ENCODE assay signal across 17 cellular contexts in the genomic region with DNA sequence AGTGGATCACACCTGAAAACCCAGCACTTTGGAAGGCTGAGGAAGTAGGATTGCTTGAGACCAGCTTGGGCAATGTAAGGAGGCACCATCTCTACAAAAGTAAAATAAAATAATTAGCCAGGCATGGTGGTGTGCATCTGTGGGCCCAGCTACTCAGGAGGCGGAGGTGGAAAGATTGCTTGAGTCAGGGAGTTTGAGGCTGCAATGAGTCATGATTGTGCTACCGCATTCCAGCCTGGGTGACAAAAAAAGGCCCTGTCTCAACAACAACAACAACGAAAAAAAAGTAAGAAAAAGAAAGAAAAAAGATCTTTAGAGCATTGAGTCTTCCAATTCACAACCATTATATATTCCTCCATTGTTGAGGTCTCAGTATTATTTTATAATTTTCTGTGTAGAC.
DNase-seq lines count a peak whose midpoint lies in the region; ATAC-seq and TF ChIP-seq lines count a peak whose summit lies in the region.
"Had no signal": no experiment of that assay in that cellular context is flagged by ENCODE, and none has a peak within 500 bp of the region (broad histone marks: within the 10 kb centered on the region; RNA-seq: fewer than 3 reads in every experiment).

No MANE protein-coding gene starts in this region.

- H3K4me2 ChIP-seq in smooth muscle cell = peak overlapping the region; percentile 37

- ATAC-seq in activated T-helper 17 cell treated with anti-CD3 and anti-CD28 coated beads, Interleukin-2, amount 50 U/mL, for 72 hours (replicated peaks) = peak; percentile 58
- no peak for ATAC-seq in SK-N-SH treated with all-trans-retinoic acid at 6 μM for 48 hours
- ATAC-seq: activated CD8-positive, alpha-beta memory T cell treated with anti-CD3 and anti-CD28 coated beads, Interleukin-2, amount 10 ng/mL, durations not matched to agents 7 days and 5 days; GM12878; psoas muscle; WTC11 had no signal

- no peaks in the 10 kb centered on the region for H3K27me3 ChIP-seq in smooth muscle cell (ENCODE audit: low read depth)
- H3K27me3 ChIP-seq: testis had no signal

- H3K4me3 ChIP-seq in foreskin fibroblast (ENCODE audit: low read depth in 1 of 2, low read length in 2 of 2) (no peak overlapping the region), smooth muscle cell (no peak overlapping the region)
- H3K4me3 ChIP-seq: GM12878, psoas muscle, testis had no signal

- H3K9ac ChIP-seq in smooth muscle cell (ENCODE audit: low read depth) = no peak overlapping the region

- H3K4me1 Mint-ChIP-seq in activated T-helper 17 cell treated with anti-CD3 and anti-CD28 coated beads, Interleukin-2, amount 50 U/mL, for 72 hours = no peaks in the 10 kb centered on the region
- peaks cover 5% of the 10 kb centered on the region for H3K4me1 Mint-ChIP-seq in type B pancreatic cell (ENCODE audit: unreplicated experiment)
- H3K4me1 Mint-ChIP-seq: activated CD8-positive, alpha-beta memory T cell treated with anti-CD3 and anti-CD28 coated beads, Interleukin-2, amount 10 ng/mL, durations not matched to agents 7 days and 5 days; CD14-positive monocyte; naive B cell had no signal

- TF ChIP-seq CTCF in foreskin fibroblast (IDR thresholded peaks at IDR 0.05; ENCODE audit: low read depth, low read length) = no peak
- TF ChIP-seq CTCF in smooth muscle cell (IDR thresholded peaks at IDR 0.05; ENCODE audit: borderline replicate concordance, insufficient read depth, poor library complexity, severe bottlenecking) = no peak
- TF ChIP-seq CTCF in type B pancreatic cell (conservative IDR thresholded peaks at IDR 0.05) = no peak

- H3K9me3 ChIP-seq in smooth muscle cell (replicated peaks; ENCODE audit: low read depth) = no peaks in the 10 kb centered on the region
- H3K9me3 ChIP-seq: psoas muscle, testis had no signal

- no peak overlapping the region for H2AFZ ChIP-seq in smooth muscle cell (ENCODE audit: low read depth)

- DNase-seq in HK-2 (ENCODE audit: unreplicated experiment) = peak; percentile 34
- DNase-seq in foreskin fibroblast = peak; percentile 24 to 36
- no peak for DNase-seq in smooth muscle cell (lab: John Stamatoyannopoulos, UW; ENCODE audit: unreplicated experiment)
- no peak for DNase-seq in mucosa of gallbladder (ENCODE audit: low spot score)
- no peak for DNase-seq in type B pancreatic cell (ENCODE audit: extremely low spot score, unreplicated experiment)
- DNase-seq: activated CD8-positive, alpha-beta memory T cell treated with anti-CD3 and anti-CD28 coated beads, Interleukin-2, amount 10 ng/mL, durations not matched to agents 7 days and 5 days; activated gamma-delta T cell treated with Interleukin-2 at 50 U/mL for 16 hours; head of caudate nucleus; MM.1S; naive B cell; psoas muscle; testis had no signal

- no peaks in the 10 kb centered on the region for H3K4me1 ChIP-seq in smooth muscle cell (ENCODE audit: low read depth)
- H3K4me1 ChIP-seq: psoas muscle, testis had no signal

- H3K27ac Mint-ChIP-seq in activated T-helper 17 cell treated with anti-CD3 and anti-CD28 coated beads, Interleukin-2, amount 50 U/mL, for 72 hours = no peak overlapping the region
- no peak overlapping the region for H3K27ac Mint-ChIP-seq in type B pancreatic cell
- H3K27ac Mint-ChIP-seq: activated CD8-positive, alpha-beta memory T cell treated with anti-CD3 and anti-CD28 coated beads, Interleukin-2, amount 10 ng/mL, durations not matched to agents 7 days and 5 days; CD14-positive monocyte; naive B cell; WTC11 had no signal

- peaks cover 5% of the 10 kb centered on the region for H3F3A ChIP-seq in smooth muscle cell (ENCODE audit: low read depth)

- H3K36me3 Mint-ChIP-seq in activated T-helper 17 cell treated with anti-CD3 and anti-CD28 coated beads, Interleukin-2, amount 50 U/mL, for 72 hours (ENCODE audit: low read depth) = no peaks in the 10 kb centered on the region
- no peaks in the 10 kb centered on the region for H3K36me3 Mint-ChIP-seq in type B pancreatic cell
- H3K36me3 Mint-ChIP-seq: activated CD8-positive, alpha-beta memory T cell treated with anti-CD3 and anti-CD28 coated beads, Interleukin-2, amount 10 ng/mL, durations not matched to agents 7 days and 5 days; CD14-positive monocyte; naive B cell; WTC11 had no signal

- H3K36me3 ChIP-seq in smooth muscle cell (ENCODE audit: low read depth) = no peaks in the 10 kb centered on the region

- no peaks in the 10 kb centered on the region for H4K20me1 ChIP-seq in smooth muscle cell (ENCODE audit: low read depth)

- H3K79me2 ChIP-seq in smooth muscle cell (ENCODE audit: low read depth) = no peaks in the 10 kb centered on the region

- H3K9me3 Mint-ChIP-seq in activated T-helper 17 cell treated with anti-CD3 and anti-CD28 coated beads, Interleukin-2, amount 50 U/mL, for 72 hours = no peaks in the 10 kb centered on the region
- H3K9me3 Mint-ChIP-seq in type B pancreatic cell = peaks cover 4% of the 10 kb centered on the region

- no peaks in the 10 kb centered on the region for H3K27me3 Mint-ChIP-seq in activated T-helper 17 cell treated with anti-CD3 and anti-CD28 coated beads, Interleukin-2, amount 50 U/mL, for 72 hours
- no peaks in the 10 kb centered on the region for H3K27me3 Mint-ChIP-seq in type B pancreatic cell
- H3K27me3 Mint-ChIP-seq: activated CD8-positive, alpha-beta memory T cell treated with anti-CD3 and anti-CD28 coated beads, Interleukin-2, amount 10 ng/mL, durations not matched to agents 7 days and 5 days had no signal

- WGBS in smooth muscle cell (ENCODE audit: low lambda C conversion rate) = 11% methylated on average over 3 of the region's 3 CpGs

- no peak overlapping the region for H3K4me3 Mint-ChIP-seq in activated T-helper 17 cell treated with anti-CD3 and anti-CD28 coated beads, Interleukin-2, amount 50 U/mL, for 72 hours
- H3K4me3 Mint-ChIP-seq in type B pancreatic cell = no peak overlapping the region
- H3K4me3 Mint-ChIP-seq: activated CD8-positive, alpha-beta memory T cell treated with anti-CD3 and anti-CD28 coated beads, Interleukin-2, amount 10 ng/mL, durations not matched to agents 7 days and 5 days; CD14-positive monocyte; naive B cell; WTC11 had no signal

- peak overlapping the region; percentile 29 for H3K27ac ChIP-seq in smooth muscle cell (ENCODE audit: low read depth)
- H3K27ac ChIP-seq: psoas muscle, testis had no signal

TF ChIP-seq in SK-N-SH treated with all-trans-retinoic acid at 6 μM for 48 hours, 23 proteins besides CTCF, POLR2A, EP300 and RAD21:
- TF ChIP-seq CSRNP3 (CRISPR knock-in tag; IDR thresholded peaks at IDR 0.05) (no peak), OSR1 (CRISPR knock-in tag; IDR thresholded peaks at IDR 0.05) (no peak), ZC3H10 (CRISPR knock-in tag; IDR thresholded peaks at IDR 0.05) (no peak), TSHZ2 (CRISPR knock-in tag; IDR thresholded peaks at IDR 0.05) (no peak)

Comparison
In these comparisons a context has a peak if more than half of its experiments do, and no peak if none do; other contexts are left out.
1. DNase-seq: peak in HK-2 (single experiment) and foreskin fibroblast (2 of 2); none in smooth muscle cell (single experiment), mucosa of gallbladder (single experiment) and type B pancreatic cell (single experiment).